In genomic region chr7:159016591-159016990, GRCh38 we compare ENCODE assay signal across 24 cellular contexts.
"Had no signal": no experiment of that assay in that cellular context is flagged by ENCODE, and none has a peak within 500 bp of the region (broad histone marks: within the 10 kb centered on the region; RNA-seq: fewer than 3 reads in every experiment).

No MANE protein-coding gene starts in this region.

- H3K27ac ChIP-seq: colonic mucosa, neutrophil, pancreas, suprapubic skin, WERI-Rb-1 had no signal

- ATAC-seq: activated T-cell treated with anti-CD3 and anti-CD28 coated beads, Interleukin-2, amount 50 U/mL, for 4 hours; naive thymus-derived CD8-positive, alpha-beta T cell; pancreas; stimulated activated memory B cell treated with anti-CD40 and anti-IgM and Interleukin-4, amounts not matched to agents 10 μg/mL and 1 μg/mL and 100 μg/mL, for 72 hours had no signal

- H3K36me3 ChIP-seq: breast epithelium, colonic mucosa, esophagus squamous epithelium, gastrocnemius medialis, heart left ventricle, neutrophil, pancreas, stomach, suprapubic skin, upper lobe of left lung, WERI-Rb-1 had no signal

- DNase-seq: activated CD8-positive, alpha-beta memory T cell treated with anti-CD3 and anti-CD28 coated beads for 24 hours; activated CD8-positive, alpha-beta memory T cell treated with anti-CD3 and anti-CD28 coated beads, Interleukin-2, amount 50 U/mL, for 4 hours; activated naive CD4-positive, alpha-beta T cell treated with Interleukin-2 at 50 U/mL for 16 hours; activated naive CD8-positive, alpha-beta T cell treated with anti-CD3 and anti-CD28 coated beads for 36 hours; activated T-cell treated with anti-CD3 and anti-CD28 coated beads, Interleukin-2, amount 50 U/mL, for 4 hours; colonic mucosa; esophagus squamous epithelium; gastrocnemius medialis; kidney; stimulated activated CD4-positive, alpha-beta T cell treated with anti-CD3 and anti-CD28 coated beads, Interleukin-12 subunit alpha, Interleukin-12 subunit beta, amount 100 ng/mL, for 4 hours; stimulated activated CD4-positive, alpha-beta T cell treated with anti-CD3 and anti-CD28 coated beads, Interleukin-1b, Interleukin-23, amount 100 ng/mL, for 48 hours; stomach; T-helper 1 cell; upper lobe of left lung; WERI-Rb-1 had no signal

- H3K9me3 ChIP-seq: breast epithelium, colonic mucosa, esophagus squamous epithelium, gastrocnemius medialis, heart left ventricle, neutrophil, pancreas, stomach, suprapubic skin, upper lobe of left lung had no signal

- H3K27me3 ChIP-seq: breast epithelium, colonic mucosa, esophagus squamous epithelium, gastrocnemius medialis, heart left ventricle, neutrophil, pancreas, stomach, suprapubic skin, upper lobe of left lung had no signal

- H3K4me1 ChIP-seq: colonic mucosa had no signal

- H3K9me3 Mint-ChIP-seq: activated T-cell treated with anti-CD3 and anti-CD28 coated beads, Interleukin-2, amount 50 U/mL, for 4 hours; naive thymus-derived CD8-positive, alpha-beta T cell had no signal

- H3K27ac Mint-ChIP-seq: activated naive CD8-positive, alpha-beta T cell treated with anti-CD3 and anti-CD28 coated beads for 36 hours; activated T-helper 2 cell treated with anti-CD3 and anti-CD28 coated beads, Interferon-gamma antibody, Interleukin-2, Interleukin-4, amounts not matched to agents 10 μg/mL and 5 μg/mL and 100 μg/mL, durations not matched to agents 14 hours and 24 hours and 36 hours; naive thymus-derived CD8-positive, alpha-beta T cell; stimulated activated memory B cell treated with anti-CD40 and anti-IgM and Interleukin-4, amounts not matched to agents 10 μg/mL and 1 μg/mL and 100 μg/mL, for 72 hours had no signal

- H3K4me1 Mint-ChIP-seq: stimulated activated memory B cell treated with anti-CD40 and anti-IgM and Interleukin-4, amounts not matched to agents 10 μg/mL and 1 μg/mL and 100 μg/mL, for 72 hours had no signal

- H3K36me3 Mint-ChIP-seq: naive thymus-derived CD8-positive, alpha-beta T cell; stimulated activated memory B cell treated with anti-CD40 and anti-IgM and Interleukin-4, amounts not matched to agents 10 μg/mL and 1 μg/mL and 100 μg/mL, for 72 hours had no signal

- H3K4me3 ChIP-seq: breast epithelium, colonic mucosa, esophagus squamous epithelium, gastrocnemius medialis, heart left ventricle, lung, pancreas, stomach, suprapubic skin, upper lobe of left lung had no signal

- H3K27me3 Mint-ChIP-seq: activated naive CD8-positive, alpha-beta T cell treated with anti-CD3 and anti-CD28 coated beads for 36 hours had no signal

- H3K4me3 Mint-ChIP-seq: activated naive CD8-positive, alpha-beta T cell treated with anti-CD3 and anti-CD28 coated beads for 36 hours; activated T-cell treated with anti-CD3 and anti-CD28 coated beads, Interleukin-2, amount 50 U/mL, for 4 hours; naive thymus-derived CD8-positive, alpha-beta T cell; stimulated activated memory B cell treated with anti-CD40 and anti-IgM and Interleukin-4, amounts not matched to agents 10 μg/mL and 1 μg/mL and 100 μg/mL, for 72 hours had no signal
